17 cellular contexts compared by ENCODE assay signal in the genomic region with DNA sequence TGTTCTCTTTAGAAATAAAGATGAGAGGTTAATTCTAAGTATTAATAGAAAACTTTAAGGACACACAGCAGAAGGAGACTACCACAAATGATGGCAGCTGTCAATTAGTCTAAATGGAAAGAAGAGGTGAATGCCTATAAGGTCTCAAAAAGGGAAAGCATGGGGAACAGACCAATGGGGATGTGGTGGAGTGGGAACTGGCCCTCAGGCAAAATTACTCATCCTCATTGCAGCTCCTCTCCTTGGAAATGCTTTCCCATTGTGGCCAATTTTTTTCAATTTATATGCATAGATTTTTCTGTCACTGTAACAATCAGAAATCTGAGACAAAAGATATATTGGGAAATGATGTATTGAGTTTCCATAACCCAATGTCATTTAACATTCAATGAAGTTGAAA.
"Had no signal": no experiment of that assay in that cellular context is flagged by ENCODE, and none has a peak within 500 bp of the region (broad histone marks: within the 10 kb centered on the region; RNA-seq: fewer than 3 reads in every experiment).

No MANE protein-coding gene starts in this region.

- H3K27ac ChIP-seq: heart left ventricle, lower lobe of right lung, sigmoid colon, stomach, vagina had no signal

- H3K9me3 ChIP-seq: heart left ventricle, lower lobe of right lung, sigmoid colon, stomach, vagina had no signal

- H3K4me1 ChIP-seq: heart left ventricle, lower lobe of right lung, stomach, vagina had no signal

- H3K4me3 ChIP-seq: heart left ventricle, lower lobe of right lung, sigmoid colon, stomach, vagina had no signal

- DNase-seq: activated CD4-positive, alpha-beta memory T cell treated with anti-CD3 and anti-CD28 coated beads, Interleukin-2, amount 10 ng/mL, durations not matched to agents 7 days and 5 days; activated CD4-positive, alpha-beta T cell treated with anti-CD3 and anti-CD28 coated beads for 48 hours; activated CD4-positive, CD25-positive, alpha-beta regulatory T cell; activated CD8-positive, alpha-beta memory T cell treated with anti-CD3 and anti-CD28 coated beads, Interleukin-2, amount 10 ng/mL, durations not matched to agents 7 days and 5 days; activated naive CD8-positive, alpha-beta T cell treated with anti-CD3 and anti-CD28 coated beads for 36 hours; amniotic stem cell; effector memory CD8-positive, alpha-beta T cell; heart left ventricle; left cardiac atrium; lower lobe of right lung; sigmoid colon; stimulated activated CD4-positive, alpha-beta T cell treated with anti-CD3 and anti-CD28 coated beads, Interleukin-4, amount 100 ng/mL, for 24 hours; stomach; trophoblast cell had no signal

- ATAC-seq: activated CD8-positive, alpha-beta memory T cell treated with anti-CD3 and anti-CD28 coated beads, Interleukin-2, amount 10 ng/mL, durations not matched to agents 7 days and 5 days; effector memory CD8-positive, alpha-beta T cell; heart left ventricle; left cardiac atrium; lower lobe of right lung; natural killer cell treated with Interleukin-12 subunit alpha and Interleukin-12 subunit beta and Interleukin-15 and Interleukin-18, amount 100 ng/mL, for 72 hours; stimulated activated effector memory CD8-positive, alpha-beta T cell treated with anti-CD3 and anti-CD28 coated beads, Interleukin-12 subunit alpha, Interleukin-12 subunit beta, amount 100 ng/mL, for 72 hours had no signal

- H3K36me3 ChIP-seq: heart left ventricle, lower lobe of right lung, sigmoid colon, stomach, vagina had no signal

- H3K27me3 ChIP-seq: heart left ventricle, sigmoid colon, stomach, vagina had no signal
